Comparison of ENCODE assay signal across 1 cellular context in genomic region chr11:826836-827145, GRCh38.
TF ChIP-seq lines count a peak whose summit lies in the region.

No MANE protein-coding gene starts in this region.

TF ChIP-seq in H1, 55 proteins besides CTCF, POLR2A, EP300 and RAD21:
- TF ChIP-seq BRCA1 (IDR thresholded peaks at IDR 0.05; ENCODE audit: low read depth, low read length) = no peak
- no peak for TF ChIP-seq FOSL1 (IDR thresholded peaks at IDR 0.05; ENCODE audit: insufficient read depth, low read depth, low read length)
- no peak for TF ChIP-seq USF2 (IDR thresholded peaks at IDR 0.05; ENCODE audit: low read length)
- no peak for TF ChIP-seq TAF7 (optimal IDR thresholded peaks at IDR 0.05; ENCODE audit: borderline replicate concordance, low read depth, low read length)
- no peak for TF ChIP-seq GABPA (IDR thresholded peaks at IDR 0.05; ENCODE audit: borderline replicate concordance, insufficient read depth, low read length)
- 0 out of 2 replicates have a peak, but pooled peaks have one; percentile 26 for TF ChIP-seq CEBPB (IDR thresholded peaks at IDR 0.05; ENCODE audit: low read depth, low read length)
- TF ChIP-seq BCL11A (IDR thresholded peaks at IDR 0.05; ENCODE audit: low read depth in 2 of 2, low read length in 2 of 2) = no peak
- no peak for TF ChIP-seq NANOG (IDR thresholded peaks at IDR 0.05; ENCODE audit: insufficient read depth, low read depth, low read length, poor library complexity, severe bottlenecking)
- 0 out of 2 replicates have a peak, but pooled peaks have one; percentile 16 for TF ChIP-seq SUZ12 (IDR thresholded peaks at IDR 0.05; ENCODE audit: low read length)
- no peak for TF ChIP-seq JUND (IDR thresholded peaks at IDR 0.05; ENCODE audit: low read length)
- no peak for TF ChIP-seq CHD1 (IDR thresholded peaks at IDR 0.05; ENCODE audit: low read depth, low read length)
- no peak for TF ChIP-seq JUN (IDR thresholded peaks at IDR 0.05; ENCODE audit: low read depth, low read length)
- TF ChIP-seq CHD7 (IDR thresholded peaks at IDR 0.05; ENCODE audit: insufficient replicate concordance, low read length) = no peak
- no peak for TF ChIP-seq CBX8 (IDR thresholded peaks at IDR 0.05; ENCODE audit: borderline replicate concordance, low read depth, low read length)
- no peak for TF ChIP-seq SAP30 (IDR thresholded peaks at IDR 0.05; ENCODE audit: insufficient read depth, insufficient replicate concordance, low read length)
- TF ChIP-seq TBP (IDR thresholded peaks at IDR 0.05; ENCODE audit: low read depth, low read length) = no peak
